Comparison of ENCODE assay signal across 8 cellular contexts in the genomic region with DNA sequence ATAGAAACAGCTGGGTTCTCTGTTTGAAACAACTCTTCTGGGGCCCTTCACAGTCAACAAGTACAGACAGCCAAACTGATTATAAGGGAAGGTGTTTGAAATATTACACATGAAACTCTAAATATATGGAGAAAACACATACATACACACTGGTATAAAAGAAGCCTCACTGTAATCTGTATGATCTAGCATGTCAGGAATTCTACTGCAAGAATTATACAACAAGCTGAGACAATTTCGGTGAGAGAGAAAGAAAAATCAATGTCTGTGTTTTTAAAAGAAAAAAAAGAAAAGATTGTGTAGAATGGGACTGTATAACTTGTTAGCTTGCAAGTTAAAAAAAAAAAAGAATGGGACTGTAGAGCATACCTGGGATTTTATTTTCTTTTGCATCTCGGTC. TPM values are rescaled to one million over a fixed set of nuclear protein-coding genes. Genes with fewer than 3 reads are reported as not detected.
DNase-seq lines count a peak whose midpoint lies in the region; ATAC-seq and TF ChIP-seq lines count a peak whose summit lies in the region.

No MANE protein-coding gene starts in this region.

- H3K4me3 Mint-ChIP-seq in neural progenitor cell = no peak overlapping the region

- H3K79me2 ChIP-seq in SU-DHL-6 (ENCODE audit: insufficient read depth, low read length) (no peaks in the 10 kb centered on the region), neural progenitor cell (ENCODE audit: low read depth) (peaks cover 22% of the 10 kb centered on the region)

- no peaks in the 10 kb centered on the region for H3K9me3 ChIP-seq in SU-DHL-6 (ENCODE audit: insufficient read depth, low read length)
- H3K9me3 ChIP-seq in neural progenitor cell (ENCODE audit: low read depth) = peaks cover 8% of the 10 kb centered on the region

- peak overlapping the region; percentile 82 for H3K4me2 ChIP-seq in SU-DHL-6 (ENCODE audit: low read depth, low read length, poor library complexity, severe bottlenecking)
- no peak overlapping the region for H3K4me2 ChIP-seq in neural progenitor cell

- TF ChIP-seq CTCF in SU-DHL-6 (IDR thresholded peaks at IDR 0.05; ENCODE audit: insufficient read depth, low read length, poor library complexity, severe bottlenecking) (no peak), neural progenitor cell (IDR thresholded peaks at IDR 0.05) (no peak)

- H3K27ac ChIP-seq in SU-DHL-6 (ENCODE audit: low read depth, low read length) = peak overlapping the region; percentile 71
- no peak overlapping the region for H3K27ac ChIP-seq in neural progenitor cell

- H3K27me3 ChIP-seq in SU-DHL-6 (ENCODE audit: low read length) (no peaks in the 10 kb centered on the region), neural progenitor cell (no peaks in the 10 kb centered on the region)

- ATAC-seq in GM19025 (IDR thresholded peaks at IDR 0.05; ENCODE audit: low read depth, unreplicated experiment) (peak; percentile 20), HG02759 (IDR thresholded peaks at IDR 0.05; ENCODE audit: unreplicated experiment) (peak; percentile 34), sciatic nerve (no peak)

- H2AFZ ChIP-seq in SU-DHL-6 (ENCODE audit: low read depth, low read length, severe bottlenecking) (no peak overlapping the region), neural progenitor cell (replicated peaks) (no peak overlapping the region)

- no peaks in the 10 kb centered on the region for H3K4me1 ChIP-seq in neural progenitor cell

- peak overlapping the region; percentile 35 for H3K27ac Mint-ChIP-seq in neural progenitor cell

- H4K20me1 ChIP-seq in SU-DHL-6 (ENCODE audit: low read depth, low read length) (no peaks in the 10 kb centered on the region), neural progenitor cell (ENCODE audit: low read depth) (no peaks in the 10 kb centered on the region)

- TF ChIP-seq POLR2A in erythroblast (IDR thresholded peaks at IDR 0.05; ENCODE audit: low read length) = no peak

- H3K4me1 Mint-ChIP-seq in neural progenitor cell = peaks cover 16% of the 10 kb centered on the region

- intact Hi-C loops in sciatic nerve (cut with DNase I) = no loop called here

- H3K36me3 ChIP-seq in SU-DHL-6 (ENCODE audit: low read length) (no peaks in the 10 kb centered on the region), neural progenitor cell (no peaks in the 10 kb centered on the region)

- H3F3A ChIP-seq in SU-DHL-6 (ENCODE audit: insufficient read depth) (peaks cover 17% of the 10 kb centered on the region), neural progenitor cell (ENCODE audit: low read depth) (no peaks in the 10 kb centered on the region)

- peaks cover 4% of the 10 kb centered on the region for H3K27me3 Mint-ChIP-seq in neural progenitor cell (ENCODE audit: insufficient read depth, low read depth)

- peaks cover 72% of the 10 kb centered on the region for H3K36me3 Mint-ChIP-seq in neural progenitor cell

- H3K9me3 Mint-ChIP-seq in neural progenitor cell = peaks cover 42% of the 10 kb centered on the region

- DNase-seq in neural progenitor cell (ENCODE audit: low spot score) (no peak), NCI-H187 (lab: John Stamatoyannopoulos, UW) (no peak), erythroblast (lab: John Stamatoyannopoulos, UW) (no peak), sciatic nerve (ENCODE audit: low spot score) (no peak), pons (ENCODE audit: low spot score) (no peak)

- H3K9ac ChIP-seq in SU-DHL-6 (ENCODE audit: low read length) (peak overlapping the region; percentile 24), neural progenitor cell (no peak overlapping the region)

- H3K9me2 ChIP-seq in SU-DHL-6 (replicated peaks; ENCODE audit: insufficient read depth, low read length) = no peaks in the 10 kb centered on the region

- H3K4me3 ChIP-seq in SU-DHL-6 (ENCODE audit: insufficient read depth, low read length, poor library complexity, severe bottlenecking) (peak overlapping the region; percentile 14), neural progenitor cell (no peak overlapping the region)

RNA-seq across cellular contexts. Expression of a gene that starts 26.3 kb away (rescaled TPM):
- total RNA-seq in neural progenitor cell (ENCODE audit: low replicate concordance) (8.4 and 13.0 TPM in 2 replicates), sciatic nerve (33.8 TPM)
